ENCODE assay signal across 8 cellular contexts in the genomic region with DNA sequence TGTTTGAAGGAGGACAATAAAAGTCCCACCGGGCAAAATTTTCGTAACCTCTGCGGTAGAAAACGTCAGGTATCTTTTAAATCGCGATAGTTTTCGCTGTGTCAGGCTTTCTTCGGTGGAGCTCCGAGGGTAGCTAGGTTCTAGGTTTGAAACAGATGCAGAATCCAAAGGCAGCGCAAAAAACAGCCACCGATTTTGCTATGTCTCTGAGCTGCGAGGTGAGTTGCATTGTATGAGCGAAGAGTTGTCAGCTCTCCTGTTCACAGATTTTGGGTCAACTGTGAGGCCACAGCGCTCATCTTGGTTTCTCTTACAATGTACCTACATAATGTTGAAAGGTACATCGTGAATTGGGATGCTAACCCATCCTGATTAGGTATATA. TPM values are rescaled to one million over a fixed set of nuclear protein-coding genes. Genes with fewer than 3 reads are reported as not detected.
DNase-seq lines count a peak whose midpoint lies in the region; ATAC-seq and TF ChIP-seq lines count a peak whose summit lies in the region.

No MANE protein-coding gene starts in this region.

- peak overlapping the region; percentile 99 for H3K27ac Mint-ChIP-seq in activated B cell treated with CpG ODN at 0.5 μM for 24 hours

- H4K20me1 ChIP-seq in neural cell (ENCODE audit: insufficient read depth), result no peaks in the 10 kb centered on the region

- no peaks in the 10 kb centered on the region for H3K9me2 ChIP-seq in neural cell (ENCODE audit: insufficient read depth, low read length)

- peaks cover 44% of the 10 kb centered on the region for H3K4me1 Mint-ChIP-seq in activated B cell treated with CpG ODN at 0.5 μM for 24 hours

- H3K4me3 ChIP-seq in A673 (ENCODE audit: low read depth, low read length, poor library complexity, severe bottlenecking), result peak overlapping the region; percentile 88
- peak overlapping the region; percentile 63 for H3K4me3 ChIP-seq in HEK293 (ENCODE audit: low read depth, low read length)
- peak overlapping the region; percentile 51 to 79 (median 71) for H3K4me3 ChIP-seq in esophagus squamous epithelium
- H3K4me3 ChIP-seq in neural cell (ENCODE audit: low read length), result peak overlapping the region; percentile 74

- DNase-seq in A673 (ENCODE audit: low spot score) (peak; percentile 39), activated B cell treated with CpG ODN at 0.5 μM for 24 hours (no peak), esophagus squamous epithelium (lab: John Stamatoyannopoulos, UW) (no peak), hepatic stellate cell (ENCODE audit: low spot score) (no peak)

- peak overlapping the region; percentile 71 for H3K4me2 ChIP-seq in neural cell (ENCODE audit: low read length)

- TF ChIP-seq RAD21 in neural cell (conservative IDR thresholded peaks at IDR 0.05), result no peak

- no peaks in the 10 kb centered on the region for H3K27me3 ChIP-seq in A673 (replicated peaks; ENCODE audit: insufficient read depth, low read depth, low read length, poor library complexity)
- no peaks in the 10 kb centered on the region for H3K27me3 ChIP-seq in esophagus squamous epithelium
- H3K27me3 ChIP-seq in neural cell (ENCODE audit: insufficient read depth, low read depth, low read length), result no peaks in the 10 kb centered on the region

- CTCF ChIA-PET in A673 (lab: Charles Lee) (no interaction called here), HEK293 (lab: Yijun Ruan, JAX) (no interaction called here), activated B cell treated with CpG ODN at 0.5 μM for 24 hours (lab: Charles Lee) (interaction anchor here (0.6 to 3.4 kb wide), 3 partner anchors 8 to 39 kb away, joined by 3 to 22 read pairs (median 8); a partner anchor contains a TSS)

- H3K36me3 ChIP-seq in A673 (ENCODE audit: insufficient read depth, low read length, poor library complexity, severe bottlenecking) (no peaks in the 10 kb centered on the region), HEK293 (ENCODE audit: control insufficient read depth in 2 of 2, insufficient read depth in 1 of 2, low read length in 2 of 2) (no peaks in the 10 kb centered on the region), esophagus squamous epithelium (peaks cover 0 to 4% (median 0%) of the 10 kb centered on the region in 3 donors), neural cell (ENCODE audit: insufficient read depth, low read length) (no peaks in the 10 kb centered on the region)

- no peaks in the 10 kb centered on the region for H3F3A ChIP-seq in neural cell (ENCODE audit: insufficient read depth, low read length, poor library complexity, severe bottlenecking)

- no peaks in the 10 kb centered on the region for H3K9me3 ChIP-seq in A673 (ENCODE audit: low read depth, low read length, poor library complexity, severe bottlenecking)
- H3K9me3 ChIP-seq in HEK293 (ENCODE audit: control insufficient read depth, insufficient read depth, low read depth, low read length), result no peaks in the 10 kb centered on the region
- H3K9me3 ChIP-seq in esophagus squamous epithelium, result no peaks in the 10 kb centered on the region
- no peaks in the 10 kb centered on the region for H3K9me3 ChIP-seq in neural cell (ENCODE audit: low read length)

- no peak for TF ChIP-seq POLR2A in esophagus squamous epithelium (IDR thresholded peaks at IDR 0.05)

- H3K4me1 ChIP-seq in A673 (ENCODE audit: insufficient read depth, low read length, poor library complexity, severe bottlenecking) (peaks cover 9% of the 10 kb centered on the region), HEK293 (ENCODE audit: control insufficient read depth, insufficient read depth, low read length) (no peaks in the 10 kb centered on the region), esophagus squamous epithelium (peaks cover 0 to 47% (median 13%) of the 10 kb centered on the region in 3 donors)

- H2AFZ ChIP-seq in neural cell (ENCODE audit: low read depth, low read length), result peak overlapping the region; percentile 46

- H3K79me2 ChIP-seq in neural cell (replicated peaks; ENCODE audit: insufficient read depth, low read length), result peaks cover 37% of the 10 kb centered on the region

- peak overlapping the region; percentile 100 for H3K4me3 Mint-ChIP-seq in activated B cell treated with CpG ODN at 0.5 μM for 24 hours

- ATAC-seq in activated B cell treated with CpG ODN at 0.5 μM for 24 hours (ENCODE audit: low read depth) (no peak), GM21619 (IDR thresholded peaks at IDR 0.05; ENCODE audit: unreplicated experiment) (no peak), GM18909 (IDR thresholded peaks at IDR 0.05; ENCODE audit: poor library complexity, unreplicated experiment) (no peak)

- TF ChIP-seq EP300 in neural cell (conservative IDR thresholded peaks at IDR 0.05; ENCODE audit: poor library complexity, severe bottlenecking), result no peak

- H3K27me3 Mint-ChIP-seq in activated B cell treated with CpG ODN at 0.5 μM for 24 hours, result no peaks in the 10 kb centered on the region

- H3K36me3 Mint-ChIP-seq in activated B cell treated with CpG ODN at 0.5 μM for 24 hours (ENCODE audit: low read depth), result peaks cover 25% of the 10 kb centered on the region

- H3K9me3 Mint-ChIP-seq in activated B cell treated with CpG ODN at 0.5 μM for 24 hours, result no peaks in the 10 kb centered on the region

- no peak for TF ChIP-seq CTCF in A673 (conservative IDR thresholded peaks at IDR 0.05; ENCODE audit: low read depth, low read length)
- TF ChIP-seq CTCF in HEK293 (tag by site-specific recombination; IDR thresholded peaks at IDR 0.05), result no peak
- TF ChIP-seq CTCF in activated B cell treated with CpG ODN at 0.5 μM for 24 hours (IDR thresholded peaks at IDR 0.05), result no peak
- TF ChIP-seq CTCF in esophagus squamous epithelium (IDR thresholded peaks at IDR 0.05), result no peak
- no peak for TF ChIP-seq CTCF in neural cell (IDR thresholded peaks at IDR 0.05; ENCODE audit: poor library complexity, severe bottlenecking)

- H3K27ac ChIP-seq in A673 (ENCODE audit: low read depth, low read length, poor library complexity, severe bottlenecking) (peak overlapping the region; percentile 95), HEK293 (ENCODE audit: extremely low read depth, low read depth, low read length) (peak overlapping the region; percentile 50), esophagus squamous epithelium (peak overlapping the region; percentile 92 to 99 (median 96)), neural cell (ENCODE audit: low read length) (peak overlapping the region; percentile 94)

- POLR2A ChIA-PET in A673 (lab: Charles Lee; ENCODE audit: low non-redundant PET) (no interaction called here), HEK293 (lab: Yijun Ruan, JAX) (interaction anchor here (0.6 to 2.3 kb wide), 4 partner anchors 8 to 137 kb away, joined by 3 to 11 read pairs (median 4); a partner anchor contains a TSS), activated B cell treated with CpG ODN at 0.5 μM for 24 hours (lab: Charles Lee) (interaction anchor here (0.6 to 3.1 kb wide), 7 partner anchors 9 to 611 kb away, joined by 3 to 52 read pairs (median 5); a partner anchor contains a TSS)

- BruUV-seq in A673 (replicated peaks; lab: Mats Ljungman, UMichigan), result TSS peak; percentile 83

- 0 to 1% methylated on average over 12 to 15 of the region's 15 CpGs for WGBS in esophagus squamous epithelium, 2 donors

- H3K9ac ChIP-seq in neural cell (ENCODE audit: low read length), result peak overlapping the region; percentile 82

- intact Hi-C loops in A673 (cut with micrococcal nuclease; ENCODE audit: unreplicated experiment), result loop anchor here (2.0 kb wide), 1 partner anchor 44 kb away; no protein-coding TSS in a partner anchor
- intact Hi-C loops in activated B cell treated with CpG ODN at 0.5 μM for 24 hours (cut with micrococcal nuclease), result loop anchor here (1.0 to 2.0 kb wide), 5 partner anchors 9 to 1140 kb away; a partner anchor contains a TSS
- intact Hi-C loops in esophagus squamous epithelium (cut with DNase I), result no loop called here

TF ChIP-seq in HEK293, 187 proteins besides CTCF, POLR2A, EP300 and RAD21:
- TF ChIP-seq ZNF768 (tag by site-specific recombination; IDR thresholded peaks at IDR 0.05) (0 out of 2 replicates have a peak, but pooled peaks have one; percentile 24), ZNF335 (tag by site-specific recombination; conservative IDR thresholded peaks at IDR 0.05) (peak; percentile 57), SCRT1 (tag by site-specific recombination; IDR thresholded peaks at IDR 0.05; ENCODE audit: borderline replicate concordance) (no peak)

TF ChIP-seq in neural cell, 6 proteins besides CTCF, POLR2A, EP300 and RAD21 (continues in another document):
- TF ChIP-seq MXI1 (conservative IDR thresholded peaks at IDR 0.05; ENCODE audit: poor library complexity, severe bottlenecking), result no peak
- TF ChIP-seq SMC3 (conservative IDR thresholded peaks at IDR 0.05; ENCODE audit: poor library complexity), result no peak
- TF ChIP-seq, protein P1, sequence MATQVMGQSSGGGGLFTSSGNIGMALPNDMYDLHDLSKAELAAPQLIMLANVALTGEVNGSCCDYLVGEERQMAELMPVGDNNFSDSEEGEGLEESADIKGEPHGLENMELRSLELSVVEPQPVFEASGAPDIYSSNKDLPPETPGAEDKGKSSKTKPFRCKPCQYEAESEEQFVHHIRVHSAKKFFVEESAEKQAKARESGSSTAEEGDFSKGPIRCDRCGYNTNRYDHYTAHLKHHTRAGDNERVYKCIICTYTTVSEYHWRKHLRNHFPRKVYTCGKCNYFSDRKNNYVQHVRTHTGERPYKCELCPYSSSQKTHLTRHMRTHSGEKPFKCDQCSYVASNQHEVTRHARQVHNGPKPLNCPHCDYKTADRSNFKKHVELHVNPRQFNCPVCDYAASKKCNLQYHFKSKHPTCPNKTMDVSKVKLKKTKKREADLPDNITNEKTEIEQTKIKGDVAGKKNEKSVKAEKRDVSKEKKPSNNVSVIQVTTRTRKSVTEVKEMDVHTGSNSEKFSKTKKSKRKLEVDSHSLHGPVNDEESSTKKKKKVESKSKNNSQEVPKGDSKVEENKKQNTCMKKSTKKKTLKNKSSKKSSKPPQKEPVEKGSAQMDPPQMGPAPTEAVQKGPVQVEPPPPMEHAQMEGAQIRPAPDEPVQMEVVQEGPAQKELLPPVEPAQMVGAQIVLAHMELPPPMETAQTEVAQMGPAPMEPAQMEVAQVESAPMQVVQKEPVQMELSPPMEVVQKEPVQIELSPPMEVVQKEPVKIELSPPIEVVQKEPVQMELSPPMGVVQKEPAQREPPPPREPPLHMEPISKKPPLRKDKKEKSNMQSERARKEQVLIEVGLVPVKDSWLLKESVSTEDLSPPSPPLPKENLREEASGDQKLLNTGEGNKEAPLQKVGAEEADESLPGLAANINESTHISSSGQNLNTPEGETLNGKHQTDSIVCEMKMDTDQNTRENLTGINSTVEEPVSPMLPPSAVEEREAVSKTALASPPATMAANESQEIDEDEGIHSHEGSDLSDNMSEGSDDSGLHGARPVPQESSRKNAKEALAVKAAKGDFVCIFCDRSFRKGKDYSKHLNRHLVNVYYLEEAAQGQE (IDR thresholded peaks at IDR 0.05; ENCODE audit: borderline replicate concordance), result no peak

RNA-seq across cellular contexts. Expression of a gene that starts 0.5 kb away (rescaled TPM):
- total RNA-seq in A673 (2021) (59.8 and 63.0 TPM in 2 replicates), activated B cell treated with CpG ODN at 0.5 μM for 24 hours (23.0 and 28.6 TPM in 2 replicates), esophagus squamous epithelium (10 to 100 TPM; 31.3 to 66.3 (median 46.1) TPM)
- 63.5 and 68.3 TPM in 2 replicates for polyA plus RNA-seq in neural cell
- 136 and 147 TPM in 2 replicates for polyA minus RNA-seq in neural cell

RNA-seq across cellular contexts. Expression of a gene that starts 8.5 kb away (rescaled TPM):
- total RNA-seq in A673 (2021) (12.9 and 13.7 TPM in 2 replicates), activated B cell treated with CpG ODN at 0.5 μM for 24 hours (11.3 and 14.3 TPM in 2 replicates), esophagus squamous epithelium (10 to 100 TPM in 1 of 4 donors, 1 to 10 TPM in 3; 3.8 to 12.0 (median 7.5) TPM)
- 16.7 and 17.1 TPM in 2 replicates for polyA plus RNA-seq in neural cell
- polyA minus RNA-seq in neural cell, result 25.6 and 27.6 TPM in 2 replicates
